In genomic region chr14:100554082-100554677, GRCh38 we compare ENCODE assay signal across 10 cellular contexts. TPM values are rescaled to one million over a fixed set of nuclear protein-coding genes. Genes with fewer than 3 reads are reported as not detected.
DNase-seq lines count a peak whose midpoint lies in the region; ATAC-seq and TF ChIP-seq lines count a peak whose summit lies in the region.
"Had no signal": no experiment of that assay in that cellular context is flagged by ENCODE, and none has a peak within 500 bp of the region (broad histone marks: within the 10 kb centered on the region; RNA-seq: fewer than 3 reads in every experiment).

No MANE protein-coding gene starts in this region.

- no peak for TF ChIP-seq CTCF in A673 (conservative IDR thresholded peaks at IDR 0.05; ENCODE audit: low read depth, low read length)
- no peak for TF ChIP-seq CTCF in adrenal gland (IDR thresholded peaks at IDR 0.05)
- TF ChIP-seq CTCF in left lung (IDR thresholded peaks at IDR 0.05) = no peak

- intact Hi-C loops in A673 (cut with micrococcal nuclease; ENCODE audit: unreplicated experiment) = no loop called here
- intact Hi-C loops in adrenal gland (cut with DNase I) = no loop called here
- intact Hi-C loops in left lung (cut with DNase I) = no loop called here

- no peaks in the 10 kb centered on the region for H4K20me1 ChIP-seq in GM23248 (ENCODE audit: insufficient read depth)

- DNase-seq in A673 (ENCODE audit: low spot score) = peak; percentile 36
- peak; percentile 82 for DNase-seq in GM23248
- DNase-seq in adrenal gland = peak in 5 of 7 donors; percentile 8 to 90 (median 30)
- DNase-seq in left lung = no peak
- DNase-seq in AML-193 (lab: John Stamatoyannopoulos, UW) = no peak
- no peak for DNase-seq in amniotic stem cell (lab: John Stamatoyannopoulos, UW)
- no peak for DNase-seq in NCI-H1417 treated with DMSO at 0.1 percent for 48 hours (lab: John Stamatoyannopoulos, UW)
- no peak for DNase-seq in NCI-H187 (lab: John Stamatoyannopoulos, UW)
- DNase-seq: activated T-cell treated with anti-CD3 and anti-CD28 coated beads, Interleukin-2, amount 50 U/mL, for 48 hours had no signal

- WGBS in GM23248 (ENCODE audit: low coverage in 1 of 2, low lambda C conversion rate in 2 of 2, missing lambda C conversion rate in 2 of 2), 2 experiments = 6 to 12% methylated on average over 19 of the region's 19 CpGs
- WGBS in adrenal gland, 4 donors = 39 to 73% (median 54%) methylated on average over 4 to 19 of the region's 19 CpGs

- no peaks in the 10 kb centered on the region for H3F3A ChIP-seq in GM23248 (ENCODE audit: insufficient read depth)

- H3K9me3 ChIP-seq in A673 (ENCODE audit: low read depth, low read length, poor library complexity, severe bottlenecking) (no peaks in the 10 kb centered on the region), GM23248 (ENCODE audit: low read depth) (no peaks in the 10 kb centered on the region), adrenal gland (replicated peaks in 1 of 3) (no peaks in the 10 kb centered on the region), left lung (no peaks in the 10 kb centered on the region)

- H3K36me3 ChIP-seq in A673 (ENCODE audit: insufficient read depth, low read length, poor library complexity, severe bottlenecking) (no peaks in the 10 kb centered on the region), GM23248 (ENCODE audit: low read depth) (no peaks in the 10 kb centered on the region), adrenal gland (replicated peaks in 1 of 2) (no peaks in the 10 kb centered on the region), left lung (no peaks in the 10 kb centered on the region)

- no peak overlapping the region for H2AFZ ChIP-seq in GM23248

- H3K4me3 ChIP-seq in A673 (ENCODE audit: low read depth, low read length, poor library complexity, severe bottlenecking) = no peak overlapping the region
- peak overlapping the region; percentile 37; the same call in 1 of the 2 replicates for H3K4me3 ChIP-seq in GM23248
- no peak overlapping the region for H3K4me3 ChIP-seq in adrenal gland
- no peak overlapping the region for H3K4me3 ChIP-seq in left lung

- peak; percentile 53 for ATAC-seq in left lung

- POLR2A ChIA-PET in A673 (lab: Charles Lee; ENCODE audit: low non-redundant PET) = no interaction called here

- in situ Hi-C loops in GM23248 (cut with MboI) = no loop called here

- no peak for TF ChIP-seq POLR2A in adrenal gland (IDR thresholded peaks at IDR 0.05)

- H3K27me3 ChIP-seq in A673 (replicated peaks; ENCODE audit: insufficient read depth, low read depth, low read length, poor library complexity) = no peaks in the 10 kb centered on the region
- no peaks in the 10 kb centered on the region for H3K27me3 ChIP-seq in GM23248 (replicated peaks; ENCODE audit: insufficient read depth)
- H3K27me3 ChIP-seq in adrenal gland = no peaks in the 10 kb centered on the region
- peaks cover 0 to 41% of the 10 kb centered on the region in 2 donors for H3K27me3 ChIP-seq in left lung

- H3K4me1 ChIP-seq in A673 (ENCODE audit: insufficient read depth, low read length, poor library complexity, severe bottlenecking) (peaks cover 4% of the 10 kb centered on the region), GM23248 (ENCODE audit: insufficient read depth) (no peaks in the 10 kb centered on the region), adrenal gland (replicated peaks in 1 of 2) (no peaks in the 10 kb centered on the region), left lung (peaks cover 0 to 17% of the 10 kb centered on the region in 2 donors)

- peak overlapping the region; percentile 38; the same call in 1 of the 2 replicates for H3K9ac ChIP-seq in GM23248

- no peaks in the 10 kb centered on the region for H3K9me2 ChIP-seq in GM23248 (ENCODE audit: insufficient read depth)

- H3K4me2 ChIP-seq in GM23248 (ENCODE audit: unreplicated experiment) = peak overlapping the region; percentile 11

- no peaks in the 10 kb centered on the region for H3K79me2 ChIP-seq in GM23248 (ENCODE audit: insufficient read depth)

- no peak overlapping the region for H3K27ac ChIP-seq in A673 (ENCODE audit: low read depth, low read length, poor library complexity, severe bottlenecking)
- H3K27ac ChIP-seq in GM23248 = no peak overlapping the region
- H3K27ac ChIP-seq in adrenal gland = peak overlapping the region in 2 of 5 donors; percentile 16 to 44
- H3K27ac ChIP-seq in left lung = no peak overlapping the region

- CTCF ChIA-PET in A673 (lab: Charles Lee) = interaction anchor here (0.5 kb wide), 1 partner anchor 134 kb away, joined by 3 read pairs; no protein-coding TSS in a partner anchor

- BruUV-seq in A673 (replicated peaks; lab: Mats Ljungman, UMichigan) = no TSS peak

RNA-seq across cellular contexts. Expression of gene BEGAIN, which starts 33.0 kb away (rescaled TPM):
- total RNA-seq in A673 (2021) = 0.84 and 1.3 TPM in 2 replicates
- total RNA-seq in GM23248 (2014; rRNA removed; shearing (Covaris generic)) = 0.11 and 1.4 TPM in 2 replicates
- 0.60 and 0.65 TPM in 2 replicates for polyA plus RNA-seq in GM23248 (2016; fragmentation: Nextera tagmentation; extraction: Ambion mirVana)
- total RNA-seq in adrenal gland = 1 to 10 TPM in 7 of 8 donors, under 1 TPM in 1; 0.60 to 9.4 (median 2.7) TPM
- polyA plus RNA-seq in adrenal gland = 10 to 100 TPM in 2 of 3 donors, 1 to 10 TPM in 1; 2.5 to 59.0 (median 13.7) TPM
- total RNA-seq in left lung = 1 to 10 TPM; 1.3 to 1.5 TPM
- total RNA-seq: LHCN-M2 had no signal

Comparison
In these comparisons a context has a peak if more than half of its experiments do, and no peak if none do; other contexts are left out.
1. DNase-seq: peak in A673 (single experiment), GM23248 (single experiment) and adrenal gland (5 of 7); none in left lung (0 of 2), AML-193 (0 of 2), amniotic stem cell (single experiment), NCI-H1417 treated with DMSO at 0.1 percent for 48 hours (single experiment) and NCI-H187 (0 of 2).